Comparison of ENCODE assay signal across 1 cellular context in genomic region chr7:49812534-49812933, GRCh38.
TF ChIP-seq lines count a peak whose summit lies in the region.

No MANE protein-coding gene starts in this region.

TF ChIP-seq in GM23338, 12 proteins besides CTCF, POLR2A, EP300 and RAD21 (continued from another document):
- TF ChIP-seq REST (IDR thresholded peaks at IDR 0.05; ENCODE audit: unreplicated experiment) (no peak), ZNF331 (CRISPR knock-in tag; IDR thresholded peaks at IDR 0.05; ENCODE audit: low read depth) (no peak), ETS1 (IDR thresholded peaks at IDR 0.05) (no peak), EZH2 (IDR thresholded peaks at IDR 0.05; ENCODE audit: low read depth, unreplicated experiment) (no peak)
